Comparison of ENCODE assay signal across 8 cellular contexts in genomic region chr6:5950448-5950847, GRCh38. TPM values are rescaled to one million over a fixed set of nuclear protein-coding genes. Genes with fewer than 3 reads are reported as not detected.
DNase-seq lines count a peak whose midpoint lies in the region; ATAC-seq and TF ChIP-seq lines count a peak whose summit lies in the region.

No MANE protein-coding gene starts in this region.

- TF ChIP-seq CTCF in heart right ventricle (IDR thresholded peaks at IDR 0.05) (peak; percentile 14 to 65 (median 52)), OCI-LY3 (IDR thresholded peaks at IDR 0.05; ENCODE audit: low read depth, low read length) (peak; percentile 53), foreskin keratinocyte (conservative IDR thresholded peaks at IDR 0.05) (peak; percentile 34), uterus (IDR thresholded peaks at IDR 0.05) (peak in 3 of 4 experiments; percentile 14 to 27 (median 17))

- H4K20me1 ChIP-seq in OCI-LY3 (ENCODE audit: insufficient read depth, low read length) = no peaks in the 10 kb centered on the region

- H2AFZ ChIP-seq in OCI-LY3 (ENCODE audit: low read depth, low read length) = no peak overlapping the region

- DNase-seq in heart right ventricle (peak; percentile 19 to 25), Right ventricle myocardium superior (no peak), foreskin keratinocyte (no peak), uterus (no peak), NCI-H1436 (lab: John Stamatoyannopoulos, UW) (no peak), HuH-7.5 (ENCODE audit: low spot score) (no peak)

- no peaks in the 10 kb centered on the region for H3K9me3 ChIP-seq in heart right ventricle
- no peaks in the 10 kb centered on the region for H3K9me3 ChIP-seq in OCI-LY3 (ENCODE audit: insufficient read depth, low read length)
- no peaks in the 10 kb centered on the region for H3K9me3 ChIP-seq in uterus

- no peaks in the 10 kb centered on the region for H3K36me3 ChIP-seq in heart right ventricle
- no peaks in the 10 kb centered on the region for H3K36me3 ChIP-seq in OCI-LY3 (replicated peaks; ENCODE audit: low read depth, low read length)
- H3K36me3 ChIP-seq in uterus = no peaks in the 10 kb centered on the region

- intact Hi-C loops in heart right ventricle (cut with DNase I) = no loop called here
- intact Hi-C loops in Right ventricle myocardium superior (cut with DNase I) = no loop called here
- intact Hi-C loops in uterus (cut with DNase I; ENCODE audit: low total_unique reads) = no loop called here

- H3K27ac ChIP-seq in heart right ventricle (no peak overlapping the region), OCI-LY3 (ENCODE audit: low read length) (no peak overlapping the region), foreskin keratinocyte (no peak overlapping the region), uterus (no peak overlapping the region)

- no peaks in the 10 kb centered on the region for H3K79me2 ChIP-seq in OCI-LY3 (ENCODE audit: low read length)

- no peak overlapping the region for H3K4me2 ChIP-seq in OCI-LY3 (ENCODE audit: low read length)

- H3K4me3 ChIP-seq in heart right ventricle (no peak overlapping the region), OCI-LY3 (ENCODE audit: low read length) (no peak overlapping the region), uterus (no peak overlapping the region)

- no peak overlapping the region for H3K9ac ChIP-seq in OCI-LY3 (ENCODE audit: low read length)

- peak in 1 of 8 donors; percentile 61 for ATAC-seq in heart right ventricle
- ATAC-seq in Right ventricle myocardium superior (ENCODE audit: poor library complexity) = no peak
- peak; percentile 46 for ATAC-seq in foreskin keratinocyte
- no peak for ATAC-seq in GM19395 (IDR thresholded peaks at IDR 0.05; ENCODE audit: unreplicated experiment)

- no peak for TF ChIP-seq POLR2A in uterus (IDR thresholded peaks at IDR 0.05)

- H3K27me3 ChIP-seq in heart right ventricle (peaks cover 0 to 9% (median 0%) of the 10 kb centered on the region in 7 donors), OCI-LY3 (ENCODE audit: low read depth, low read length) (peaks cover 14% of the 10 kb centered on the region; the same call in 1 of the 2 replicates), foreskin keratinocyte (no peaks in the 10 kb centered on the region), uterus (no peaks in the 10 kb centered on the region)

- no peaks in the 10 kb centered on the region for H3K4me1 ChIP-seq in heart right ventricle
- H3K4me1 ChIP-seq in OCI-LY3 (ENCODE audit: low read length) = no peaks in the 10 kb centered on the region
- no peaks in the 10 kb centered on the region for H3K4me1 ChIP-seq in foreskin keratinocyte
- no peaks in the 10 kb centered on the region for H3K4me1 ChIP-seq in uterus

- WGBS in heart right ventricle, 2 donors = 52 to 53% methylated on average over 5 of the region's 5 CpGs

RNA-seq across cellular contexts. Expression of gene NRN1, which starts 56.3 kb away (rescaled TPM):
- total RNA-seq in heart right ventricle (10 to 100 TPM in 6 of 10 donors, 1 to 10 TPM in 4; 7.1 to 18.8 (median 10.6) TPM), Right ventricle myocardium superior (12.6 TPM), foreskin keratinocyte (not detected in 2 replicates), uterus (10 to 100 TPM in 2 of 4 donors, 1 to 10 TPM in 2; 1.3 to 23.0 (median 9.1) TPM)
- polyA plus RNA-seq in heart right ventricle (10 to 100 TPM; 19.4 to 24.4 TPM), foreskin keratinocyte (not detected in 2 replicates)

Comparison
In these comparisons a context has a peak if more than half of its experiments do, and no peak if none do; other contexts are left out.
1. DNase-seq: peak in heart right ventricle (2 of 2); none in Right ventricle myocardium superior (single experiment), foreskin keratinocyte (0 of 2), uterus (0 of 2), NCI-H1436 (single experiment) and HuH-7.5 (single experiment).
2. Peak in every context shown above with its lines, with median percentiles within 50 percentile points of each other: CTCF ChIP-seq.